Comparison of ENCODE assay signal across 1 cellular context in genomic region chr20:23320317-23320716, GRCh38.
TF ChIP-seq lines count a peak whose summit lies in the region.

No MANE protein-coding gene starts in this region.

TF ChIP-seq in HCT116, 20 proteins besides CTCF, POLR2A, EP300 and RAD21 (continued from another document):
- TF ChIP-seq, protein P1, sequence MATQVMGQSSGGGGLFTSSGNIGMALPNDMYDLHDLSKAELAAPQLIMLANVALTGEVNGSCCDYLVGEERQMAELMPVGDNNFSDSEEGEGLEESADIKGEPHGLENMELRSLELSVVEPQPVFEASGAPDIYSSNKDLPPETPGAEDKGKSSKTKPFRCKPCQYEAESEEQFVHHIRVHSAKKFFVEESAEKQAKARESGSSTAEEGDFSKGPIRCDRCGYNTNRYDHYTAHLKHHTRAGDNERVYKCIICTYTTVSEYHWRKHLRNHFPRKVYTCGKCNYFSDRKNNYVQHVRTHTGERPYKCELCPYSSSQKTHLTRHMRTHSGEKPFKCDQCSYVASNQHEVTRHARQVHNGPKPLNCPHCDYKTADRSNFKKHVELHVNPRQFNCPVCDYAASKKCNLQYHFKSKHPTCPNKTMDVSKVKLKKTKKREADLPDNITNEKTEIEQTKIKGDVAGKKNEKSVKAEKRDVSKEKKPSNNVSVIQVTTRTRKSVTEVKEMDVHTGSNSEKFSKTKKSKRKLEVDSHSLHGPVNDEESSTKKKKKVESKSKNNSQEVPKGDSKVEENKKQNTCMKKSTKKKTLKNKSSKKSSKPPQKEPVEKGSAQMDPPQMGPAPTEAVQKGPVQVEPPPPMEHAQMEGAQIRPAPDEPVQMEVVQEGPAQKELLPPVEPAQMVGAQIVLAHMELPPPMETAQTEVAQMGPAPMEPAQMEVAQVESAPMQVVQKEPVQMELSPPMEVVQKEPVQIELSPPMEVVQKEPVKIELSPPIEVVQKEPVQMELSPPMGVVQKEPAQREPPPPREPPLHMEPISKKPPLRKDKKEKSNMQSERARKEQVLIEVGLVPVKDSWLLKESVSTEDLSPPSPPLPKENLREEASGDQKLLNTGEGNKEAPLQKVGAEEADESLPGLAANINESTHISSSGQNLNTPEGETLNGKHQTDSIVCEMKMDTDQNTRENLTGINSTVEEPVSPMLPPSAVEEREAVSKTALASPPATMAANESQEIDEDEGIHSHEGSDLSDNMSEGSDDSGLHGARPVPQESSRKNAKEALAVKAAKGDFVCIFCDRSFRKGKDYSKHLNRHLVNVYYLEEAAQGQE (IDR thresholded peaks at IDR 0.05; ENCODE audit: low read depth), result no peak
- TF ChIP-seq YY1 (IDR thresholded peaks at IDR 0.05; ENCODE audit: extremely low read depth, insufficient replicate concordance, low read depth, low read length), result no peak
- TF ChIP-seq JUND (IDR thresholded peaks at IDR 0.05), result no peak
